ENCODE assay signal across 10 cellular contexts in the genomic region with DNA sequence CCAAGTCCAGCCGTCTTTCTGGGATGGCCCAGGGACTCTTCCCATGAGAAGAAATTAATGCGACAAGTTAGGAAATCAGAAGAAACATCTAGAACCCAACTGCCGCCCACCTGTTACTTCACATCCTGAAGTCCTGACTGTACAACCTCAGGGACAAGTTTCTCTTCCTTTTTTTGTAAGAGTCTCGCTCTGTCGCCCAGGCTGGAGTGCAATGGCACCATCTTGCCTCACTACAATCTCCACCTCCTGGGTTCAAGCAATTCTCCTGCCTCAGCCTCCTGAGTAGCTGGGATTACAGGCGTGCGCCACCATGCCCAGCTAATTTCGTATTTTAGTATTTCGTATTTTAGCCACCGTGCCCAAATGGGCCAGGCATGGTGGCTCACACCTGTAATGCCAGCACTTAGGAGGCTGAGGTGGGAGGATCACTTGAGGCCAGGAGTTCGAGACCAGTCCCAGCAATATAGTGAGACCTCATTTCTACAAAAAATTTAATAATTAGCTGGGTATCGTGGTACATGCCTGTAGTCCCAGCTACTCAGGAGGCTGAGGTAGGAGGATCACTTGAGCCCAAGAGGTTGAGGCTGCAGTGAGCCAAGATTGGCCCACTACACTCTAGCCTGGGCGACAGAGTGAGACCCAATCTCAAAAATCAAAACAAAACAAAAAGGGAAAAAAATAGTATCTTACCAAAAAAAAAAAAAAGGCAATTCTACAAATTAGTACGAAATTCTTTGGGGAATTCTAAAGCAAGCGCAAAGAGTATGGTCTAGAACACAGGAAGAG. TPM values are rescaled to one million over a fixed set of nuclear protein-coding genes. Genes with fewer than 3 reads are reported as not detected.
DNase-seq lines count a peak whose midpoint lies in the region; ATAC-seq and TF ChIP-seq lines count a peak whose summit lies in the region.
"Had no signal": no experiment of that assay in that cellular context is flagged by ENCODE, and none has a peak within 500 bp of the region (broad histone marks: within the 10 kb centered on the region; RNA-seq: fewer than 3 reads in every experiment).

No MANE protein-coding gene starts in this region.

- no peak for DNase-seq in DND-41
- no peak for DNase-seq in activated naive CD8-positive, alpha-beta T cell treated with anti-CD3 and anti-CD28 coated beads for 36 hours
- DNase-seq in middle frontal gyrus (ENCODE audit: extremely low spot score, low spot score), result no peak
- no peak for DNase-seq in KG1 (lab: John Stamatoyannopoulos, UW)
- DNase-seq: NCI-H1436 treated with DMSO at 0.1 percent for 48 hours had no signal

- H3K36me3 Mint-ChIP-seq in activated naive CD8-positive, alpha-beta T cell treated with anti-CD3 and anti-CD28 coated beads for 36 hours, result peaks cover 39% of the 10 kb centered on the region

- H4K20me1 ChIP-seq in DND-41 (ENCODE audit: insufficient read depth, low read length), result no peaks in the 10 kb centered on the region

- H3K9ac ChIP-seq in DND-41 (ENCODE audit: low read depth, low read length), result no peak overlapping the region

- TF ChIP-seq CTCF in DND-41 (IDR thresholded peaks at IDR 0.05; ENCODE audit: borderline replicate concordance, extremely low read depth, low read length, poor library complexity, severe bottlenecking), result no peak

- H3K79me2 ChIP-seq in DND-41 (ENCODE audit: insufficient read depth, low read length), result peaks cover 9% of the 10 kb centered on the region; the same call in 1 of the 2 replicates

- no peak for ATAC-seq in DND-41 (ENCODE audit: insufficient read depth, low read depth)
- ATAC-seq in GM19372 (IDR thresholded peaks at IDR 0.05; ENCODE audit: low read depth, unreplicated experiment), result peak; percentile 44
- peak; percentile 4 for ATAC-seq in HG03135 (IDR thresholded peaks at IDR 0.05; ENCODE audit: unreplicated experiment)
- ATAC-seq in HG02870 (IDR thresholded peaks at IDR 0.05; ENCODE audit: unreplicated experiment), result no peak
- no peak for ATAC-seq in HG02938 (IDR thresholded peaks at IDR 0.05; ENCODE audit: unreplicated experiment)

- H3K4me3 Mint-ChIP-seq in activated naive CD8-positive, alpha-beta T cell treated with anti-CD3 and anti-CD28 coated beads for 36 hours, result no peak overlapping the region

- H3K27me3 ChIP-seq in DND-41 (ENCODE audit: insufficient read depth, low read length, poor library complexity), result no peaks in the 10 kb centered on the region

- H3K27ac Mint-ChIP-seq in activated naive CD8-positive, alpha-beta T cell treated with anti-CD3 and anti-CD28 coated beads for 36 hours, result peak overlapping the region; percentile 20

- H3K27me3 Mint-ChIP-seq in activated naive CD8-positive, alpha-beta T cell treated with anti-CD3 and anti-CD28 coated beads for 36 hours, result no peaks in the 10 kb centered on the region

- H3K9me3 Mint-ChIP-seq in activated naive CD8-positive, alpha-beta T cell treated with anti-CD3 and anti-CD28 coated beads for 36 hours, result no peaks in the 10 kb centered on the region

- H3K4me1 ChIP-seq in DND-41 (ENCODE audit: insufficient read depth, low read length), result peaks cover 8% of the 10 kb centered on the region

- H3K36me3 ChIP-seq in DND-41 (ENCODE audit: insufficient read depth, low read length), result peaks cover 86% of the 10 kb centered on the region

- no peaks in the 10 kb centered on the region for H3K4me1 Mint-ChIP-seq in activated naive CD8-positive, alpha-beta T cell treated with anti-CD3 and anti-CD28 coated beads for 36 hours

- no peak overlapping the region for H3K4me3 ChIP-seq in DND-41 (ENCODE audit: low read depth in 1 of 2, low read length in 2 of 2)
- H3K4me3 ChIP-seq: SK-N-MC had no signal

- peak overlapping the region; percentile 36; the same call in 1 of the 2 replicates for H3K27ac ChIP-seq in DND-41 (ENCODE audit: low read length)
- H3K27ac ChIP-seq: SK-N-MC had no signal

- H2AFZ ChIP-seq in DND-41 (ENCODE audit: low read depth, low read length), result no peak overlapping the region

- no peaks in the 10 kb centered on the region for H3K9me3 ChIP-seq in DND-41 (ENCODE audit: insufficient read depth, low read length, severe bottlenecking)

- H3K4me2 ChIP-seq in DND-41 (ENCODE audit: insufficient read depth, low read length), result no peak overlapping the region

RNA-seq across cellular contexts. Expression of a gene that starts 20.8 kb away (rescaled TPM):
- total RNA-seq in activated naive CD8-positive, alpha-beta T cell treated with anti-CD3 and anti-CD28 coated beads for 36 hours, result 1 to 10 TPM; 2.6 to 3.2 TPM

RNA-seq across cellular contexts. Expression of a gene that starts 23.6 kb away (rescaled TPM):
- 100 to 1,000 TPM; 111 to 112 TPM for total RNA-seq in activated naive CD8-positive, alpha-beta T cell treated with anti-CD3 and anti-CD28 coated beads for 36 hours

RNA-seq across cellular contexts. Expression of a gene that starts 56.5 kb away (rescaled TPM):
- total RNA-seq in activated naive CD8-positive, alpha-beta T cell treated with anti-CD3 and anti-CD28 coated beads for 36 hours, result 100 to 1,000 TPM; 423 to 428 TPM

RNA-seq across cellular contexts. Expression of a gene that starts 58.6 kb away (rescaled TPM):
- under 1 TPM; 0.62 to 0.74 TPM for total RNA-seq in activated naive CD8-positive, alpha-beta T cell treated with anti-CD3 and anti-CD28 coated beads for 36 hours

Comparison
In these comparisons a context has a peak if more than half of its experiments do, and no peak if none do; other contexts are left out.
1. ATAC-seq: peak in GM19372 (single experiment) and HG03135 (single experiment); none in DND-41 (single experiment), HG02870 (single experiment) and HG02938 (single experiment).